In the genomic region with DNA sequence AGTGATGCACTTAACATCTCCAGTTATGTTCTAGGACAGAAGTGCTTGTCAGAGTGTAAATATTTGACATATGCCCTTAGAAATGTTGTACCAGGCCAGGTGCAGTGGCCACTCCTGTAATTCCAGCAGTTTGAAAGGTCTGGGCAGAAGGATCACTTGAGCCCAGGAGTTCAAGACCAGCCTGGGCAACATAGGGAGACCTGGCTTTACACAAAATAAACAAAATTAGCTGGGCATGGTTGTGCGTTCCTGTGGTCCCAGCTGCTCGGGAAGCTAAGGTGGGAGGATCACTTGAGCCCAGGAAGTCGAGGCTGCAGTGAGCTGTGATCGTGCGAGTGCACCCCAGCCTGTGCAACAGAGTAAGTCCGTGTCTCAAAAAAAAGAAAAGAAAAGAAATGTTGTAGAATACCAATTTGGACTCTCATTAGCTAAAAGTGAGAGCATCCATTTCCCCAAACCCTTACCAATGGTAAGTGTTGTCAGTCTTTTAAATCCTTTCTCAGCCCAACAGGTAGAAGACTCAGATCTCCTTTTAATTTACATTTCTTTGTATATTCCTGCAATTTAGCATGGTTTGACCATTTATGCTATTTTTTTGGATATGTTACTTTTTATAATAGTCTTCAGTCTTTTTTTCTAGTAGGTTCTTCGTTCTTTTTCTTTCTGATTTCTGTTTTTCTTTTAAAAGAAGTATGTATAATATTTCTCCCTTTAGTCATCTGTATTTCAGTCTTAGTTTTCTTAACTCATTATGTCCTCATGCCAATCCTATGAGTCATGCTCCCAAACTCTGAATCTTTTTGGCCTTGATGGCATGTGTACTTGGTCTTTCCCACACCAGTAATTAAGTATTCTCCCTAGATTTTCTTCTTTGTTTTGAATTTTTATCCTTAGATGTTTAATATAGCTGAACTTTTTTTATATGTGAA, we compare ENCODE assay signal across 10 cellular contexts.
DNase-seq lines count a peak whose midpoint lies in the region; ATAC-seq and TF ChIP-seq lines count a peak whose summit lies in the region.
"Had no signal": no experiment of that assay in that cellular context is flagged by ENCODE, and none has a peak within 500 bp of the region (broad histone marks: within the 10 kb centered on the region; RNA-seq: fewer than 3 reads in every experiment).

No MANE protein-coding gene starts in this region.

- peaks cover 21% of the 10 kb centered on the region for H3K4me1 Mint-ChIP-seq in activated CD4-positive, alpha-beta T cell treated with anti-CD3 and anti-CD28 coated beads for 36 hours
- no peaks in the 10 kb centered on the region for H3K4me1 Mint-ChIP-seq in activated CD4-positive, alpha-beta T cell treated with anti-CD3 and anti-CD28 coated beads, Interleukin-2, amount 10 ng/mL, durations not matched to agents 7 days and 5 days

- H3K27me3 ChIP-seq in adrenal gland (no peaks in the 10 kb centered on the region), tibial artery (no peaks in the 10 kb centered on the region)

- POLR2A ChIA-PET in activated CD4-positive, alpha-beta T cell treated with anti-CD3 and anti-CD28 coated beads for 36 hours (lab: Charles Lee): no interaction called here
- POLR2A ChIA-PET in activated CD4-positive, alpha-beta T cell treated with anti-CD3 and anti-CD28 coated beads, Interleukin-2, amount 10 ng/mL, durations not matched to agents 7 days and 5 days (lab: Charles Lee): no interaction called here

- TF ChIP-seq CTCF in adrenal gland (IDR thresholded peaks at IDR 0.05): no peak
- TF ChIP-seq CTCF in tibial artery (IDR thresholded peaks at IDR 0.05): no peak

- H3K27ac Mint-ChIP-seq in activated CD4-positive, alpha-beta T cell treated with anti-CD3 and anti-CD28 coated beads for 36 hours: peak overlapping the region; percentile 21
- H3K27ac Mint-ChIP-seq in activated CD4-positive, alpha-beta T cell treated with anti-CD3 and anti-CD28 coated beads, Interleukin-2, amount 10 ng/mL, durations not matched to agents 7 days and 5 days: no peak overlapping the region

- intact Hi-C loops in activated CD4-positive, alpha-beta T cell treated with anti-CD3 and anti-CD28 coated beads for 36 hours (cut with DNase I, micrococcal nuclease): loop anchor here in 1 of 2 experiments (1.0 to 2.0 kb wide), 2 partner anchors 75 to 114 kb away; a partner anchor contains a TSS
- intact Hi-C loops in adrenal gland (cut with DNase I) (no loop called here), tibial artery (cut with DNase I; ENCODE audit: low total_unique reads) (no loop called here)

- H3K36me3 Mint-ChIP-seq in activated CD4-positive, alpha-beta T cell treated with anti-CD3 and anti-CD28 coated beads for 36 hours (ENCODE audit: low read depth): peaks cover 16% of the 10 kb centered on the region
- H3K36me3 Mint-ChIP-seq in activated CD4-positive, alpha-beta T cell treated with anti-CD3 and anti-CD28 coated beads, Interleukin-2, amount 10 ng/mL, durations not matched to agents 7 days and 5 days (ENCODE audit: low read depth): peaks cover 10% of the 10 kb centered on the region

- no peak overlapping the region for H3K4me3 ChIP-seq in adrenal gland
- H3K4me3 ChIP-seq in tibial artery: peak overlapping the region in 1 of 2 donors; percentile 15

- TF ChIP-seq POLR2A in adrenal gland (IDR thresholded peaks at IDR 0.05): no peak

- ATAC-seq in activated CD4-positive, alpha-beta T cell treated with anti-CD3 and anti-CD28 coated beads for 36 hours: peak; percentile 57
- ATAC-seq in GM19324 (IDR thresholded peaks at IDR 0.05; ENCODE audit: low FRiP score, unreplicated experiment): no peak

- no peaks in the 10 kb centered on the region for H3K9me3 Mint-ChIP-seq in activated CD4-positive, alpha-beta T cell treated with anti-CD3 and anti-CD28 coated beads for 36 hours (ENCODE audit: low read depth)
- no peaks in the 10 kb centered on the region for H3K9me3 Mint-ChIP-seq in activated CD4-positive, alpha-beta T cell treated with anti-CD3 and anti-CD28 coated beads, Interleukin-2, amount 10 ng/mL, durations not matched to agents 7 days and 5 days

- CTCF ChIA-PET in activated CD4-positive, alpha-beta T cell treated with anti-CD3 and anti-CD28 coated beads for 36 hours (lab: Charles Lee): interaction anchor here (1.0 to 1.5 kb wide), 4 partner anchors 9 to 198 kb away, joined by 3 to 4 read pairs (median 3); no protein-coding TSS in a partner anchor
- CTCF ChIA-PET in activated CD4-positive, alpha-beta T cell treated with anti-CD3 and anti-CD28 coated beads, Interleukin-2, amount 10 ng/mL, durations not matched to agents 7 days and 5 days (lab: Charles Lee): no interaction called here

- no peaks in the 10 kb centered on the region for H3K9me3 ChIP-seq in adrenal gland (replicated peaks in 1 of 3)
- no peaks in the 10 kb centered on the region for H3K9me3 ChIP-seq in tibial artery

- H3K27me3 Mint-ChIP-seq in activated CD4-positive, alpha-beta T cell treated with anti-CD3 and anti-CD28 coated beads for 36 hours: no peaks in the 10 kb centered on the region
- no peaks in the 10 kb centered on the region for H3K27me3 Mint-ChIP-seq in activated CD4-positive, alpha-beta T cell treated with anti-CD3 and anti-CD28 coated beads, Interleukin-2, amount 10 ng/mL, durations not matched to agents 7 days and 5 days

- WGBS in adrenal gland, 4 donors: 72 to 81% (median 78%) methylated on average over 7 of the region's 7 CpGs

- no peak overlapping the region for H3K4me3 Mint-ChIP-seq in activated CD4-positive, alpha-beta T cell treated with anti-CD3 and anti-CD28 coated beads for 36 hours
- no peak overlapping the region for H3K4me3 Mint-ChIP-seq in activated CD4-positive, alpha-beta T cell treated with anti-CD3 and anti-CD28 coated beads, Interleukin-2, amount 10 ng/mL, durations not matched to agents 7 days and 5 days

- H3K4me1 ChIP-seq in adrenal gland (replicated peaks in 1 of 2): peaks cover 11 to 17% of the 10 kb centered on the region in 2 donors
- H3K4me1 ChIP-seq in tibial artery: peaks cover 0 to 54% (median 22%) of the 10 kb centered on the region in 4 donors

- H3K27ac ChIP-seq in adrenal gland: peak overlapping the region in 4 of 5 donors; percentile 45 to 75 (median 61)
- H3K27ac ChIP-seq in tibial artery: peak overlapping the region; percentile 65 to 68

- DNase-seq in activated CD4-positive, alpha-beta T cell treated with anti-CD3 and anti-CD28 coated beads for 36 hours: no peak
- DNase-seq in activated CD4-positive, alpha-beta T cell treated with anti-CD3 and anti-CD28 coated beads, Interleukin-2, amount 10 ng/mL, durations not matched to agents 7 days and 5 days: no peak
- peak in 6 of 7 donors; percentile 33 to 68 (median 54) for DNase-seq in adrenal gland
- peak; percentile 39 for DNase-seq in hepatic stellate cell (ENCODE audit: low spot score)
- DNase-seq in tibial artery: no peak
- no peak for DNase-seq in NCI-H2107 (lab: John Stamatoyannopoulos, UW)
- no peak for DNase-seq in pons (ENCODE audit: low spot score)
- DNase-seq: AML-193, head of caudate nucleus had no signal

- H3K36me3 ChIP-seq in adrenal gland (replicated peaks in 1 of 2) (no peaks in the 10 kb centered on the region), tibial artery (peaks cover 0 to 7% (median 0%) of the 10 kb centered on the region in 3 donors)

Comparison
In these comparisons a context has a peak if more than half of its experiments do, and no peak if none do; other contexts are left out.
1. DNase-seq: peak in adrenal gland (6 of 7) and hepatic stellate cell (single experiment); none in activated CD4-positive, alpha-beta T cell treated with anti-CD3 and anti-CD28 coated beads for 36 hours (single experiment), activated CD4-positive, alpha-beta T cell treated with anti-CD3 and anti-CD28 coated beads, Interleukin-2, amount 10 ng/mL, durations not matched to agents 7 days and 5 days (single experiment), tibial artery (0 of 2), NCI-H2107 (single experiment) and pons (single experiment).